In the genomic region with DNA sequence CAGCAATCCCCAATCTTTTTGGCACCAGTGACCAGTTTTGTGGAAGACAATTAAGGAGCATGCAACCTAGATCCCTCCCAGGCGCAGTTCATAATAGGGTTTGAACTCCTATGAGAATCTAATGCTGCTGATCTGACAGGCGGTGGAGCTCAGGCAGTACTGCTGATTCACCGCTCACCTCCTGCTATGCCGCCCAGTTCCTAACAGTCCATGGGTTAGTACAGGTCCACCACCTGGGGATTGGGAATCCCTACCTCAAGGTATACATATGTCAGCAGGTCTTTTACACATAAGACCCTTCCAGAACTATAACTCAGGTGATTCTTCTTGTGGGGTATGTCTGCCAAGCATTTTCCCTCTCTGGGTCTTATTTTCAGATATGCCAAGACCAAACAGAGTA, we compare ENCODE assay signal across 30 cellular contexts.
"Had no signal": no experiment of that assay in that cellular context is flagged by ENCODE, and none has a peak within 500 bp of the region (broad histone marks: within the 10 kb centered on the region; RNA-seq: fewer than 3 reads in every experiment).

No MANE protein-coding gene starts in this region.

- H3K4me3 ChIP-seq: neural progenitor cell, ovary, psoas muscle, right lobe of liver, sigmoid colon, suprapubic skin, testis, tibial artery, transverse colon, upper lobe of left lung, vagina had no signal

- H3K9me3 Mint-ChIP-seq: natural killer cell; nephron; neural progenitor cell; stimulated activated naive CD8-positive, alpha-beta T cell treated with anti-CD3 and anti-CD28 coated beads, Interleukin-15, amount 100 ng/mL, for 72 hours had no signal

- H3K9me3 ChIP-seq: ovary, psoas muscle, right lobe of liver, sigmoid colon, suprapubic skin, testis, tibial artery, transverse colon, upper lobe of left lung, vagina had no signal

- DNase-seq: naive thymus-derived CD4-positive, alpha-beta T cell; natural killer cell; occipital lobe; ovary; posterior cingulate gyrus; psoas muscle; right cardiac atrium; right lobe of liver; sigmoid colon; small intestine; stimulated activated CD4-positive, alpha-beta T cell treated with anti-CD3 and anti-CD28 coated beads, Interleukin-15, amount 100 ng/mL, for 24 hours; stimulated activated CD4-positive, alpha-beta T cell treated with anti-CD3 and anti-CD28 coated beads, Interleukin-2, amount 100 ng/mL, for 24 hours; stimulated activated CD4-positive, alpha-beta T cell treated with anti-CD3 and anti-CD28 coated beads, Interleukin-2, amount 100 ng/mL, for 48 hours; stimulated activated CD4-positive, alpha-beta T cell treated with anti-CD3 and anti-CD28 coated beads, Interleukin-4, amount 100 ng/mL, for 24 hours; stimulated activated CD8-positive, alpha-beta memory T cell treated with anti-CD3 and anti-CD28 coated beads, Interleukin-4, amount 100 ng/mL, for 48 hours; stimulated activated naive CD4-positive, alpha-beta T cell; stimulated activated naive CD8-positive, alpha-beta T cell treated with anti-CD3 and anti-CD28 coated beads, Interleukin-15, amount 100 ng/mL, for 72 hours; stimulated activated naive CD8-positive, alpha-beta T cell treated with anti-CD3 and anti-CD28 coated beads, Interleukin-15, Interleukin-2, amounts not matched to agents 100 U/mL and 50 U/mL, for 24 hours; substantia nigra; testis; tibial artery; transverse colon; upper lobe of left lung had no signal

- H3K27ac ChIP-seq: neural progenitor cell, ovary, parathyroid adenoma, psoas muscle, right lobe of liver, sigmoid colon, suprapubic skin, testis, tibial artery, transverse colon, upper lobe of left lung, vagina had no signal

- H3K36me3 Mint-ChIP-seq: natural killer cell, neural progenitor cell had no signal

- H3K79me2 ChIP-seq: parathyroid adenoma had no signal

- H3K9ac ChIP-seq: neural progenitor cell, parathyroid adenoma had no signal

- H2AFZ ChIP-seq: neural progenitor cell, parathyroid adenoma had no signal

- ATAC-seq: naive thymus-derived CD4-positive, alpha-beta T cell; natural killer cell; psoas muscle; right cardiac atrium; right lobe of liver; stimulated activated naive CD8-positive, alpha-beta T cell treated with anti-CD3 and anti-CD28 coated beads, Interleukin-15, amount 100 ng/mL, for 72 hours; stimulated activated naive CD8-positive, alpha-beta T cell treated with anti-CD3 and anti-CD28 coated beads, Interleukin-15, Interleukin-2, amounts not matched to agents 100 U/mL and 50 U/mL, for 24 hours had no signal

- H3K4me1 Mint-ChIP-seq: naive thymus-derived CD4-positive, alpha-beta T cell; natural killer cell; nephron; neural progenitor cell; stimulated activated naive CD8-positive, alpha-beta T cell treated with anti-CD3 and anti-CD28 coated beads, Interleukin-15, amount 100 ng/mL, for 72 hours had no signal

- H3K4me3 Mint-ChIP-seq: naive thymus-derived CD4-positive, alpha-beta T cell; natural killer cell; nephron; neural progenitor cell; stimulated activated naive CD8-positive, alpha-beta T cell treated with anti-CD3 and anti-CD28 coated beads, Interleukin-15, amount 100 ng/mL, for 72 hours had no signal

- H3K27me3 Mint-ChIP-seq: naive thymus-derived CD4-positive, alpha-beta T cell; progenitor cell of endocrine pancreas; stimulated activated naive CD8-positive, alpha-beta T cell treated with anti-CD3 and anti-CD28 coated beads, Interleukin-15, amount 100 ng/mL, for 72 hours had no signal

- H3K4me2 ChIP-seq: neural progenitor cell had no signal

- H3K4me1 ChIP-seq: neural progenitor cell, parathyroid adenoma, psoas muscle, right lobe of liver, sigmoid colon, suprapubic skin, testis, tibial artery, transverse colon, upper lobe of left lung, vagina had no signal

- H3K27ac Mint-ChIP-seq: naive thymus-derived CD4-positive, alpha-beta T cell; natural killer cell; nephron; neural progenitor cell; progenitor cell of endocrine pancreas; stimulated activated naive CD8-positive, alpha-beta T cell treated with anti-CD3 and anti-CD28 coated beads, Interleukin-15, amount 100 ng/mL, for 72 hours had no signal

- H3K36me3 ChIP-seq: neural progenitor cell, ovary, right lobe of liver, sigmoid colon, suprapubic skin, tibial artery, transverse colon, upper lobe of left lung, vagina had no signal

- H3K27me3 ChIP-seq: neural progenitor cell, ovary, right lobe of liver, sigmoid colon, suprapubic skin, testis, tibial artery, transverse colon, upper lobe of left lung, vagina had no signal

- FAIRE-seq: small intestine, urothelium cell line had no signal
